In genomic region chr3:61247191-61247590, GRCh38 we compare ENCODE assay signal across 23 cellular contexts.
"Had no signal": no experiment of that assay in that cellular context is flagged by ENCODE, and none has a peak within 500 bp of the region (broad histone marks: within the 10 kb centered on the region; RNA-seq: fewer than 3 reads in every experiment).

No MANE protein-coding gene starts in this region.

- H3K9me3 ChIP-seq: colonic mucosa, esophagus muscularis mucosa, gastroesophageal sphincter, heart right ventricle, left ventricle myocardium inferior, lower lobe of right lung, ovary, right lobe of liver, thoracic aorta, tibial nerve had no signal

- H3K27ac ChIP-seq: colonic mucosa, esophagus muscularis mucosa, foreskin keratinocyte, gastroesophageal sphincter, heart right ventricle, left ventricle myocardium inferior, lower lobe of right lung, right lobe of liver, thoracic aorta, tibial nerve had no signal

- H3K36me3 ChIP-seq: colonic mucosa, esophagus muscularis mucosa, gastroesophageal sphincter, heart right ventricle, left ventricle myocardium inferior, lower lobe of right lung, ovary, right lobe of liver, thoracic aorta, tibial nerve had no signal

- ATAC-seq: foreskin keratinocyte; gastroesophageal sphincter; heart right ventricle; left colon; lower lobe of right lung; natural killer cell treated with Interleukin-12 subunit alpha and Interleukin-12 subunit beta and Interleukin-15 and Interleukin-18, amount 100 ng/mL, for 72 hours; right lobe of liver; stimulated activated naive B cell treated with anti-CD40 and anti-IgM and Interleukin-4, amounts not matched to agents 10 μg/mL and 1 μg/mL and 100 μg/mL, for 72 hours had no signal

- H3K9me3 Mint-ChIP-seq: dendritic cell treated with granulocyte-macrophage colony-stimulating factor and Interleukin-4, amounts not matched to agents 40 ng/mL and 50 ng/mL, for 4 days; natural killer cell treated with Interleukin-12 subunit alpha and Interleukin-12 subunit beta and Interleukin-15 and Interleukin-18, amount 100 ng/mL, for 72 hours; stimulated activated naive B cell treated with anti-CD40 and anti-IgM and Interleukin-4, amounts not matched to agents 10 μg/mL and 1 μg/mL and 100 μg/mL, for 72 hours; stimulated activated naive CD8-positive, alpha-beta T cell treated with anti-CD3 and anti-CD28 coated beads, Interleukin-15, Interleukin-2, amounts not matched to agents 100 ng/mL and 50 ng/mL, for 24 hours had no signal

- H3K4me3 ChIP-seq: colonic mucosa, esophagus muscularis mucosa, gastroesophageal sphincter, heart right ventricle, left ventricle myocardium inferior, lower lobe of right lung, ovary, right lobe of liver, thoracic aorta, tibial nerve had no signal

- H3K27me3 Mint-ChIP-seq: dendritic cell treated with granulocyte-macrophage colony-stimulating factor and Interleukin-4, amounts not matched to agents 40 ng/mL and 50 ng/mL, for 4 days; progenitor cell of endocrine pancreas; stimulated activated naive B cell treated with anti-CD40 and anti-IgM and Interleukin-4, amounts not matched to agents 10 μg/mL and 1 μg/mL and 100 μg/mL, for 72 hours had no signal

- H3K27ac Mint-ChIP-seq: dendritic cell treated with granulocyte-macrophage colony-stimulating factor and Interleukin-4, amounts not matched to agents 40 ng/mL and 50 ng/mL, for 4 days; natural killer cell treated with Interleukin-12 subunit alpha and Interleukin-12 subunit beta and Interleukin-15 and Interleukin-18, amount 100 ng/mL, for 72 hours; stimulated activated naive B cell treated with anti-CD40 and anti-IgM and Interleukin-4, amounts not matched to agents 10 μg/mL and 1 μg/mL and 100 μg/mL, for 72 hours; stimulated activated naive CD8-positive, alpha-beta T cell treated with anti-CD3 and anti-CD28 coated beads, Interleukin-15, Interleukin-2, amounts not matched to agents 100 ng/mL and 50 ng/mL, for 24 hours had no signal

- DNase-seq: colonic mucosa; effector CD8-positive, alpha-beta T cell; foreskin keratinocyte; heart right ventricle; hippocampal formation; left colon; left ventricle myocardium inferior; lower lobe of right lung; occipital lobe; ovary; right lobe of liver; small intestine; stimulated activated CD4-positive, alpha-beta T cell treated with anti-CD3 and anti-CD28 coated beads, Interleukin-15, amount 100 ng/mL, for 24 hours; stimulated activated CD4-positive, alpha-beta T cell treated with anti-CD3 and anti-CD28 coated beads, Interleukin-2, amount 100 ng/mL, for 48 hours; stimulated activated naive B cell treated with anti-CD40 and anti-IgM and Interleukin-4, amounts not matched to agents 10 μg/mL and 1 μg/mL and 100 μg/mL, for 72 hours had no signal

- H3K4me3 Mint-ChIP-seq: dendritic cell treated with granulocyte-macrophage colony-stimulating factor and Interleukin-4, amounts not matched to agents 40 ng/mL and 50 ng/mL, for 4 days; natural killer cell treated with Interleukin-12 subunit alpha and Interleukin-12 subunit beta and Interleukin-15 and Interleukin-18, amount 100 ng/mL, for 72 hours; stimulated activated naive B cell treated with anti-CD40 and anti-IgM and Interleukin-4, amounts not matched to agents 10 μg/mL and 1 μg/mL and 100 μg/mL, for 72 hours; stimulated activated naive CD8-positive, alpha-beta T cell treated with anti-CD3 and anti-CD28 coated beads, Interleukin-15, Interleukin-2, amounts not matched to agents 100 ng/mL and 50 ng/mL, for 24 hours had no signal

- H3K36me3 Mint-ChIP-seq: natural killer cell treated with Interleukin-12 subunit alpha and Interleukin-12 subunit beta and Interleukin-15 and Interleukin-18, amount 100 ng/mL, for 72 hours had no signal

- H3K27me3 ChIP-seq: colonic mucosa, esophagus muscularis mucosa, foreskin keratinocyte, gastroesophageal sphincter, heart right ventricle, ovary, right lobe of liver, tibial nerve had no signal
